Comparison of ENCODE assay signal across 15 cellular contexts in genomic region chr2:17300141-17300540, GRCh38.
A peak's percentile ranks its signal among the peaks of the same experiment; 100 is the strongest.
DNase-seq lines count a peak whose midpoint lies in the region; ATAC-seq and TF ChIP-seq lines count a peak whose summit lies in the region.
"Had no signal": no experiment of that assay in that cellular context is flagged by ENCODE, and none has a peak within 500 bp of the region (broad histone marks: within the 10 kb centered on the region; RNA-seq: fewer than 3 reads in every experiment).

No MANE protein-coding gene starts in this region.

- ATAC-seq in GM18870 (IDR thresholded peaks at IDR 0.05; ENCODE audit: unreplicated experiment) = no peak
- ATAC-seq: gastroesophageal sphincter, left lobe of liver had no signal

- no peaks in the 10 kb centered on the region for H3K36me3 ChIP-seq in fibroblast of lung (ENCODE audit: control insufficient read depth, insufficient read depth, low read length)
- H3K36me3 ChIP-seq: gastroesophageal sphincter, thoracic aorta had no signal

- H3K9me3 ChIP-seq in fibroblast of lung (ENCODE audit: control insufficient read depth, insufficient read depth, low read depth, low read length) = no peaks in the 10 kb centered on the region
- H3K9me3 ChIP-seq: gastroesophageal sphincter, thoracic aorta had no signal

- no peaks in the 10 kb centered on the region for H3K79me2 ChIP-seq in fibroblast of lung (ENCODE audit: control insufficient read depth, insufficient read depth, low read length)

- no peak overlapping the region for H3K4me2 ChIP-seq in fibroblast of lung (ENCODE audit: extremely low read depth, insufficient read depth, low read length)

- H3K27ac ChIP-seq in fibroblast of lung (ENCODE audit: insufficient read depth, low read length) = peak overlapping the region; percentile 26
- H3K27ac ChIP-seq: gastroesophageal sphincter, skin epidermis, thoracic aorta had no signal

- no peak overlapping the region for H2AFZ ChIP-seq in fibroblast of lung (ENCODE audit: low read length)

- H3K9ac ChIP-seq in fibroblast of lung (ENCODE audit: insufficient read depth, low read length) = no peak overlapping the region

- DNase-seq in HCEC 1CT (peak; percentile 92), RPMI7951 (ENCODE audit: low read depth) (peak; percentile 26), fibroblast of lung (ENCODE audit: low read depth in 2 of 2) (peak; percentile 90), skeletal muscle cell (ENCODE audit: low read depth) (peak; percentile 59), NCI-H526 (lab: John Stamatoyannopoulos, UW) (no peak), epidermal melanocyte (ENCODE audit: insufficient read length, low spot score) (no peak)
- DNase-seq: activated CD4-positive, alpha-beta T cell treated with anti-CD3 and anti-CD28 coated beads, Interleukin-2, amount 10 ng/mL, durations not matched to agents 7 days and 5 days; cerebellar nuclear complex; NCI-H1436 treated with DMSO at 0.1 percent for 48 hours; NCI-H748 treated with DMSO at 0.1 percent for 48 hours had no signal

- no peaks in the 10 kb centered on the region for H3K27me3 ChIP-seq in fibroblast of lung (ENCODE audit: control insufficient read depth, insufficient read depth, low read length)
- H3K27me3 ChIP-seq: gastroesophageal sphincter had no signal

- H3K4me1 ChIP-seq in fibroblast of lung (ENCODE audit: control insufficient read depth, extremely low read depth, insufficient read depth, low read length) = peaks cover 10% of the 10 kb centered on the region
- H3K4me1 ChIP-seq: gastroesophageal sphincter had no signal

- TF ChIP-seq CTCF in fibroblast of lung (conservative IDR thresholded peaks at IDR 0.05 in 1 of 2, IDR thresholded peaks at IDR 0.05 in 1 of 2; ENCODE audit: low read depth in 1 of 2, low read length in 2 of 2) = no peak

- no peak overlapping the region for H3K4me3 ChIP-seq in fibroblast of lung (replicated peaks in 1 of 4; ENCODE audit: control extremely low read depth in 1 of 4, insufficient read depth in 1 of 4, low read depth in 3 of 4, low read length in 4 of 4)
- no peak overlapping the region for H3K4me3 ChIP-seq in skeletal muscle cell (ENCODE audit: low read depth, low read length)
- H3K4me3 ChIP-seq: gastroesophageal sphincter, skin epidermis, thoracic aorta had no signal

- H4K20me1 ChIP-seq in fibroblast of lung (ENCODE audit: control insufficient read depth, extremely low read depth, insufficient read depth, low read length) = no peaks in the 10 kb centered on the region

Comparison
In these comparisons a context has a peak if more than half of its experiments do, and no peak if none do; other contexts are left out.
1. DNase-seq: peak in HCEC 1CT (single experiment), RPMI7951 (single experiment), fibroblast of lung (2 of 2) and skeletal muscle cell (single experiment); none in NCI-H526 (0 of 2) and epidermal melanocyte (single experiment).